Comparison of ENCODE assay signal across 1 cellular context in genomic region chr11:43643898-43644625, GRCh38.
TF ChIP-seq lines count a peak whose summit lies in the region.

No MANE protein-coding gene starts in this region.

TF ChIP-seq in HEK293, 187 proteins besides CTCF, POLR2A, EP300 and RAD21 (continued from another document and continues in another):
- TF ChIP-seq ZBTB11 (tag by site-specific recombination; conservative IDR thresholded peaks at IDR 0.05; ENCODE audit: low read depth) (peak; percentile 43), ZNF530 (tag by site-specific recombination; IDR thresholded peaks at IDR 0.05; ENCODE audit: low read depth) (no peak), ZNF624 (tag by site-specific recombination; IDR thresholded peaks at IDR 0.05) (no peak), SCRT2 (tag by site-specific recombination; IDR thresholded peaks at IDR 0.05) (peak; percentile 99), ZBTB1 (tag by site-specific recombination; IDR thresholded peaks at IDR 0.05) (no peak), ZNF549 (tag by site-specific recombination; IDR thresholded peaks at IDR 0.05) (no peak), KLF16 (tag by site-specific recombination; IDR thresholded peaks at IDR 0.05) (no peak), ZNF48 (tag by site-specific recombination; IDR thresholded peaks at IDR 0.05) (no peak), ZNF132 (tag by site-specific recombination; IDR thresholded peaks at IDR 0.05; ENCODE audit: borderline replicate concordance) (no peak), ZBTB17 (tag by site-specific recombination; IDR thresholded peaks at IDR 0.05) (peak; percentile 71), ZNF121 (tag by site-specific recombination; IDR thresholded peaks at IDR 0.05) (no peak), MYNN (tag by site-specific recombination; IDR thresholded peaks at IDR 0.05; ENCODE audit: borderline replicate concordance) (no peak), KLF10 (tag by site-specific recombination; IDR thresholded peaks at IDR 0.05) (no peak), GLIS1 (tag by site-specific recombination; IDR thresholded peaks at IDR 0.05) (no peak), ZNF311 (tag by site-specific recombination; IDR thresholded peaks at IDR 0.05; ENCODE audit: borderline replicate concordance) (no peak), ZNF239 (tag by site-specific recombination; IDR thresholded peaks at IDR 0.05) (no peak), ZNF175 (tag by site-specific recombination; IDR thresholded peaks at IDR 0.05) (no peak), PRDM6 (tag by site-specific recombination; IDR thresholded peaks at IDR 0.05) (no peak), ZNF791 (tag by site-specific recombination; IDR thresholded peaks at IDR 0.05) (no peak), PRDM4 (tag by site-specific recombination; IDR thresholded peaks at IDR 0.05) (no peak), TRIM28 (IDR thresholded peaks at IDR 0.05; ENCODE audit: borderline replicate concordance, low read length) (0 out of 2 replicates have a peak, but pooled peaks have one; percentile 31), ZNF324 (tag by site-specific recombination; IDR thresholded peaks at IDR 0.05) (peak; percentile 71; the same call in 1 of the 2 replicates), ZNF558 (tag by site-specific recombination; IDR thresholded peaks at IDR 0.05) (no peak), ZNF76 (tag by site-specific recombination; IDR thresholded peaks at IDR 0.05; ENCODE audit: borderline replicate concordance, low read depth) (peak; percentile 99), KLF8 (tag by site-specific recombination; IDR thresholded peaks at IDR 0.05) (0 out of 2 replicates have a peak, but pooled peaks have one; percentile 16), ZNF560 (tag by site-specific recombination; IDR thresholded peaks at IDR 0.05; ENCODE audit: borderline replicate concordance) (no peak), ZNF768 (tag by site-specific recombination; IDR thresholded peaks at IDR 0.05) (no peak), ZNF280C (tag by site-specific recombination; IDR thresholded peaks at IDR 0.05) (no peak), ZNF174 (tag by site-specific recombination; IDR thresholded peaks at IDR 0.05) (no peak), ZNF596 (tag by site-specific recombination; IDR thresholded peaks at IDR 0.05) (no peak), GLI4 (tag by site-specific recombination; IDR thresholded peaks at IDR 0.05) (no peak), ZFHX2 (tag by site-specific recombination; conservative IDR thresholded peaks at IDR 0.05) (no peak), ZNF19 (tag by site-specific recombination; IDR thresholded peaks at IDR 0.05; ENCODE audit: low read depth) (no peak), ZBTB6 (tag by site-specific recombination; IDR thresholded peaks at IDR 0.05) (no peak), ZNF221 (tag by site-specific recombination; IDR thresholded peaks at IDR 0.05; ENCODE audit: borderline replicate concordance) (no peak), YY1 (tag by site-specific recombination; IDR thresholded peaks at IDR 0.05) (peak; percentile 91), ZNF335 (tag by site-specific recombination; conservative IDR thresholded peaks at IDR 0.05) (peak; percentile 86), ZNF248 (tag by site-specific recombination; IDR thresholded peaks at IDR 0.05) (no peak), ZNF266 (tag by site-specific recombination; IDR thresholded peaks at IDR 0.05; ENCODE audit: low read depth) (no peak), ZNF169 (tag by site-specific recombination; IDR thresholded peaks at IDR 0.05) (no peak), ZNF423 (tag by site-specific recombination; IDR thresholded peaks at IDR 0.05) (no peak), ZNF366 (tag by site-specific recombination; conservative IDR thresholded peaks at IDR 0.05) (no peak), GLIS2 (tag by site-specific recombination; IDR thresholded peaks at IDR 0.05) (no peak), ZNF354C (tag by site-specific recombination; IDR thresholded peaks at IDR 0.05; ENCODE audit: borderline replicate concordance, low read depth) (no peak), EGR2 (tag by site-specific recombination; IDR thresholded peaks at IDR 0.05; ENCODE audit: low read depth) (no peak), ZNF202 (tag by site-specific recombination; IDR thresholded peaks at IDR 0.05; ENCODE audit: borderline replicate concordance) (no peak), SALL2 (tag by site-specific recombination; IDR thresholded peaks at IDR 0.05; ENCODE audit: borderline replicate concordance) (no peak), ZNF10 (tag by site-specific recombination; IDR thresholded peaks at IDR 0.05) (no peak), ZSCAN30 (tag by site-specific recombination; IDR thresholded peaks at IDR 0.05) (peak; percentile 77; the same call in 1 of the 2 replicates), ZXDB (tag by site-specific recombination; IDR thresholded peaks at IDR 0.05) (peak; percentile 73), ZNF211 (tag by site-specific recombination; IDR thresholded peaks at IDR 0.05; ENCODE audit: low read depth) (no peak), ZNF37A (tag by site-specific recombination; IDR thresholded peaks at IDR 0.05) (no peak)
- TF ChIP-seq, protein P1, sequence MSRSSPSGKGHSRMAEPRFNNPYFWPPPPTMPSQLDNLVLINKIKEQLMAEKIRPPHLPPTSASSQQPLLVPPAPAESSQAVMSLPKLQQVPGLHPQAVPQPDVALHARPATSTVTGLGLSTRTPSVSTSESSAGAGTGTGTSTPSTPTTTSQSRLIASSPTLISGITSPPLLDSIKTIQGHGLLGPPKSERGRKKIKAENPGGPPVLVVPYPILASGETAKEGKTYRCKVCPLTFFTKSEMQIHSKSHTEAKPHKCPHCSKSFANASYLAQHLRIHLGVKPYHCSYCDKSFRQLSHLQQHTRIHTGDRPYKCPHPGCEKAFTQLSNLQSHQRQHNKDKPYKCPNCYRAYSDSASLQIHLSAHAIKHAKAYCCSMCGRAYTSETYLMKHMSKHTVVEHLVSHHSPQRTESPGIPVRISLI (tag by site-specific recombination; IDR thresholded peaks at IDR 0.05): no peak
- TF ChIP-seq, protein P2, sequence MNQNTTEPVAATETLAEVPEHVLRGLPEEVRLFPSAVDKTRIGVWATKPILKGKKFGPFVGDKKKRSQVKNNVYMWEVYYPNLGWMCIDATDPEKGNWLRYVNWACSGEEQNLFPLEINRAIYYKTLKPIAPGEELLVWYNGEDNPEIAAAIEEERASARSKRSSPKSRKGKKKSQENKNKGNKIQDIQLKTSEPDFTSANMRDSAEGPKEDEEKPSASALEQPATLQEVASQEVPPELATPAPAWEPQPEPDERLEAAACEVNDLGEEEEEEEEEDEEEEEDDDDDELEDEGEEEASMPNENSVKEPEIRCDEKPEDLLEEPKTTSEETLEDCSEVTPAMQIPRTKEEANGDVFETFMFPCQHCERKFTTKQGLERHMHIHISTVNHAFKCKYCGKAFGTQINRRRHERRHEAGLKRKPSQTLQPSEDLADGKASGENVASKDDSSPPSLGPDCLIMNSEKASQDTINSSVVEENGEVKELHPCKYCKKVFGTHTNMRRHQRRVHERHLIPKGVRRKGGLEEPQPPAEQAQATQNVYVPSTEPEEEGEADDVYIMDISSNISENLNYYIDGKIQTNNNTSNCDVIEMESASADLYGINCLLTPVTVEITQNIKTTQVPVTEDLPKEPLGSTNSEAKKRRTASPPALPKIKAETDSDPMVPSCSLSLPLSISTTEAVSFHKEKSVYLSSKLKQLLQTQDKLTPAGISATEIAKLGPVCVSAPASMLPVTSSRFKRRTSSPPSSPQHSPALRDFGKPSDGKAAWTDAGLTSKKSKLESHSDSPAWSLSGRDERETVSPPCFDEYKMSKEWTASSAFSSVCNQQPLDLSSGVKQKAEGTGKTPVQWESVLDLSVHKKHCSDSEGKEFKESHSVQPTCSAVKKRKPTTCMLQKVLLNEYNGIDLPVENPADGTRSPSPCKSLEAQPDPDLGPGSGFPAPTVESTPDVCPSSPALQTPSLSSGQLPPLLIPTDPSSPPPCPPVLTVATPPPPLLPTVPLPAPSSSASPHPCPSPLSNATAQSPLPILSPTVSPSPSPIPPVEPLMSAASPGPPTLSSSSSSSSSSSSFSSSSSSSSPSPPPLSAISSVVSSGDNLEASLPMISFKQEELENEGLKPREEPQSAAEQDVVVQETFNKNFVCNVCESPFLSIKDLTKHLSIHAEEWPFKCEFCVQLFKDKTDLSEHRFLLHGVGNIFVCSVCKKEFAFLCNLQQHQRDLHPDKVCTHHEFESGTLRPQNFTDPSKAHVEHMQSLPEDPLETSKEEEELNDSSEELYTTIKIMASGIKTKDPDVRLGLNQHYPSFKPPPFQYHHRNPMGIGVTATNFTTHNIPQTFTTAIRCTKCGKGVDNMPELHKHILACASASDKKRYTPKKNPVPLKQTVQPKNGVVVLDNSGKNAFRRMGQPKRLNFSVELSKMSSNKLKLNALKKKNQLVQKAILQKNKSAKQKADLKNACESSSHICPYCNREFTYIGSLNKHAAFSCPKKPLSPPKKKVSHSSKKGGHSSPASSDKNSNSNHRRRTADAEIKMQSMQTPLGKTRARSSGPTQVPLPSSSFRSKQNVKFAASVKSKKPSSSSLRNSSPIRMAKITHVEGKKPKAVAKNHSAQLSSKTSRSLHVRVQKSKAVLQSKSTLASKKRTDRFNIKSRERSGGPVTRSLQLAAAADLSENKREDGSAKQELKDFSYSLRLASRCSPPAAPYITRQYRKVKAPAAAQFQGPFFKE (tag by site-specific recombination; IDR thresholded peaks at IDR 0.05; ENCODE audit: borderline replicate concordance): no peak
